In the genomic region with DNA sequence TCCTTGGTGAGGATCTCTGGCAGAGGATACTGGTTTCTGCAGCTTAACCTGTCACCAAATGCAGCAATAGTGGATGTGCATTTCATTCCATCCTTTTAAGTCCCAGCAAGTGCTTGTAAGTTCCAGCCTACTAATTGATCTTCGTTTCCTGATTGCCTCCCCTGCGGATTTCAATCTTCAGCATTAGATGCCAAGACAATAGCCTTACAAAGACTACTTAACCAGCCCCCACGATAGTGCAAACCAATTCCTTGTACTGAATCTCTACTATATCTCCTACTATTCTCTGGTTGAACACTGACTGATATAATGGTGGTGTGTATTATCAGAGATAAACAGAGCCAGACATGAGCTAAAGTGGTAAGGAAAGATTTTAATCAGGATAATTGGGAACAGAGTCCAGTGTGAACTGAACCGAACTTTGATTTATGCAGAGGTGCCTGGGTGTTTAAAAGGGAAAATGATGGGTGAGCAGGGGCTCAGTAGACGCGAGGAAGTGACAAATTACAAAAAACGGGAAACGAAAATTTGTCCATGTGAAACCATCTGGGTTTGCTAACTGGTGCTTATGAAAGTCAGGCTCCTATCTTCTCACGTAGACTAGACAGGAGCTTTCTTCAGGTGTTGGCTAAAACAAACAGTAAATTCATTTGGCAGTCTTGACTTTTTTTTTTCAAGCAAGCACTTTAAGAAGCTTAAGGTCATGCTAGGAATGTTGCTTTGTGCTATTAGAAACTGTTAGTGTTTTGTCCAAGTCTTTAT, we compare ENCODE assay signal across 11 cellular contexts.
DNase-seq lines count a peak whose midpoint lies in the region; ATAC-seq and TF ChIP-seq lines count a peak whose summit lies in the region.
"Had no signal": no experiment of that assay in that cellular context is flagged by ENCODE, and none has a peak within 500 bp of the region (broad histone marks: within the 10 kb centered on the region; RNA-seq: fewer than 3 reads in every experiment).

No MANE protein-coding gene starts in this region.

- intact Hi-C loops in left lung (cut with DNase I) (no loop called here), mammary epithelial cell (cut with micrococcal nuclease) (no loop called here)

- no peaks in the 10 kb centered on the region for H3F3A ChIP-seq in GM23338 (replicated peaks; ENCODE audit: low read depth)

- H3K4me2 ChIP-seq in GM23338: no peak overlapping the region
- H3K4me2 ChIP-seq in mammary epithelial cell (ENCODE audit: insufficient read depth, low read depth, low read length): no peak overlapping the region

- H3K4me1 Mint-ChIP-seq in GM23338: peaks cover 8% of the 10 kb centered on the region; the same call in 2 of the 3 replicates

- no peak overlapping the region for H3K27ac ChIP-seq in GM23338 (ENCODE audit: low read depth)
- H3K27ac ChIP-seq in left lung: no peak overlapping the region
- H3K27ac ChIP-seq in mammary epithelial cell (ENCODE audit: insufficient read depth, low read depth, low read length): no peak overlapping the region
- H3K27ac ChIP-seq: psoas muscle had no signal

- WGBS in mammary epithelial cell (ENCODE audit: low coverage, missing lambda C conversion rate): 65% methylated on average over 9 of the region's 9 CpGs

- H3K27me3 ChIP-seq in GM23338 (ENCODE audit: insufficient read depth): no peaks in the 10 kb centered on the region
- no peaks in the 10 kb centered on the region for H3K27me3 ChIP-seq in left lung
- no peaks in the 10 kb centered on the region for H3K27me3 ChIP-seq in mammary epithelial cell (ENCODE audit: insufficient read depth, low read length)

- H3K36me3 ChIP-seq in GM23338 (ENCODE audit: insufficient read depth) (no peaks in the 10 kb centered on the region), left lung (no peaks in the 10 kb centered on the region), mammary epithelial cell (ENCODE audit: insufficient read depth, low read length) (no peaks in the 10 kb centered on the region)

- peaks cover 7% of the 10 kb centered on the region; the same call in 2 of the 3 replicates for H3K9me3 Mint-ChIP-seq in GM23338

- ATAC-seq in GM18907 (IDR thresholded peaks at IDR 0.05; ENCODE audit: unreplicated experiment) (peak; percentile 97), GM23338 (no peak), HG03469 (IDR thresholded peaks at IDR 0.05; ENCODE audit: unreplicated experiment) (peak; percentile 92), left lung (peak; percentile 55)
- ATAC-seq: psoas muscle had no signal

- no peaks in the 10 kb centered on the region for H3K9me2 ChIP-seq in GM23338 (ENCODE audit: insufficient read depth)

- CTCF ChIA-PET in mammary epithelial cell (lab: Charles Lee; ENCODE audit: low non-redundant PET): no interaction called here

- H3K4me3 Mint-ChIP-seq in GM23338: no peak overlapping the region

- no TSS peak for BruUV-seq in mammary epithelial cell (replicated peaks; lab: Mats Ljungman, UMichigan)

- dilution Hi-C loops in mammary epithelial cell (cut with HindIII; ENCODE audit: low sequenced_read_pairs): no loop called here

- no peaks in the 10 kb centered on the region for H3K27me3 Mint-ChIP-seq in GM23338 (ENCODE audit: insufficient read depth, low read depth, poor library complexity)
- H3K27me3 Mint-ChIP-seq: IgD-negative memory B cell had no signal

- in situ Hi-C loops in mammary epithelial cell (cut with MboI; ENCODE audit: low sequenced_read_pairs in 2 of 2): no loop called here

- H4K20me1 ChIP-seq in GM23338 (replicated peaks; ENCODE audit: insufficient read depth) (no peaks in the 10 kb centered on the region), mammary epithelial cell (ENCODE audit: insufficient read depth, low read length) (no peaks in the 10 kb centered on the region)

- peak; percentile 12 for DNase-seq in GM23338 (ENCODE audit: low spot score)
- no peak for DNase-seq in left lung
- no peak for DNase-seq in mammary epithelial cell
- DNase-seq in NCI-H82 (lab: John Stamatoyannopoulos, UW): no peak
- no peak for DNase-seq in stimulated activated CD8-positive, alpha-beta memory T cell treated with anti-CD3 and anti-CD28 coated beads, Interleukin-4, amount 100 ng/mL, for 48 hours
- DNase-seq in globus pallidus (ENCODE audit: low spot score): no peak
- DNase-seq: NCI-H226, psoas muscle had no signal

- H3K4me1 ChIP-seq in GM23338 (ENCODE audit: insufficient read depth) (peaks cover 5% of the 10 kb centered on the region), left lung (no peaks in the 10 kb centered on the region), mammary epithelial cell (ENCODE audit: insufficient read depth, low read length) (no peaks in the 10 kb centered on the region)
- H3K4me1 ChIP-seq: psoas muscle had no signal

- H3K4me3 ChIP-seq in GM23338 (no peak overlapping the region), left lung (no peak overlapping the region), mammary epithelial cell (replicated peaks in 1 of 3; ENCODE audit: insufficient read depth in 1 of 3, low read depth in 2 of 3, low read length in 3 of 3) (no peak overlapping the region)
- H3K4me3 ChIP-seq: psoas muscle had no signal

- no peak overlapping the region for H3K27ac Mint-ChIP-seq in GM23338

- H3K9ac ChIP-seq in mammary epithelial cell (ENCODE audit: insufficient read depth, low read length): no peak overlapping the region

- H3K79me2 ChIP-seq in GM23338 (replicated peaks; ENCODE audit: insufficient read depth) (no peaks in the 10 kb centered on the region), mammary epithelial cell (ENCODE audit: insufficient read depth, low read length) (no peaks in the 10 kb centered on the region)

- TF ChIP-seq CTCF in GM23338 (conservative IDR thresholded peaks at IDR 0.05; ENCODE audit: low read depth in 2 of 2): no peak
- TF ChIP-seq CTCF in left lung (IDR thresholded peaks at IDR 0.05): no peak
- no peak for TF ChIP-seq CTCF in mammary epithelial cell (conservative IDR thresholded peaks at IDR 0.05 in 1 of 2, IDR thresholded peaks at IDR 0.05 in 1 of 2; ENCODE audit: extremely low read depth in 1 of 2, insufficient read depth in 1 of 2, low read depth in 1 of 2, low read length in 2 of 2)

- peaks cover 4% of the 10 kb centered on the region; the same call in 2 of the 3 replicates for H3K36me3 Mint-ChIP-seq in GM23338 (ENCODE audit: low read depth)
- H3K36me3 Mint-ChIP-seq: IgD-negative memory B cell had no signal

- H3K9me3 ChIP-seq in left lung (peaks cover 0 to 4% of the 10 kb centered on the region in 2 donors), mammary epithelial cell (replicated peaks; ENCODE audit: insufficient read depth, low read length) (no peaks in the 10 kb centered on the region)
- H3K9me3 ChIP-seq: psoas muscle had no signal

- H2AFZ ChIP-seq in GM23338 (peak overlapping the region; percentile 64; the same call in 1 of the 2 replicates), mammary epithelial cell (ENCODE audit: low read depth, low read length) (no peak overlapping the region)

TF ChIP-seq in GM23338, 12 proteins besides CTCF, POLR2A, EP300 and RAD21 (continues in another document):
- no peak for TF ChIP-seq NANOG (IDR thresholded peaks at IDR 0.05; ENCODE audit: borderline replicate concordance)
- no peak for TF ChIP-seq CREB1 (CRISPR knock-in tag; IDR thresholded peaks at IDR 0.05; ENCODE audit: low read depth)
